Comparison of ENCODE assay signal across 21 cellular contexts in the genomic region with DNA sequence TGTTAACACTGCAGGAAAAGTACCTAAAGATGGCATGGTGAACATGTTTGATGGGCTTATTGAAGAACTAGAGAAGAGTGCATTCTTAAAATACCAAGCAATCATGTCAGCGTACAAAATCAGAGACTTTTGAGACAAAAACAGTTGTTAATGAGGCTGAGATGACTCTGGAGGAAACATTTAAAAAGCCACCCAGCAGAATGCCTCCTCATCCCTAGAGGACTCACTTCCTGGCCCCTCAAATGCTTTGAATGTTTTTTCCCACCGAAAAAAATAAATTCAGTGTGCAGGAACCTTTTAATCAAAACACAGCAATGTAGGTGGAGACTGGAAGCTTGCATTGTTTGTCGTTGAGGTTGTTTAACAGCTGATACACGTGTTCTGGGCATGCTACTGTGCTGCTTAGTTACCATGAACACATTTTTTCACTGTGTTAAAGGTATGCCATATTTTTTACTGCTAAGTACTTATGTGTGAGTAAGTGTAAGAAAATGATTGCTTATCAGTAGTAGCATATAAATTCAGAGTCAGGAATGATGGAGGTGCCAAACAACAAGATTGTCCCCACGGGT.
"Had no signal": no experiment of that assay in that cellular context is flagged by ENCODE, and none has a peak within 500 bp of the region (broad histone marks: within the 10 kb centered on the region; RNA-seq: fewer than 3 reads in every experiment).

No MANE protein-coding gene starts in this region.

- H3K4me3 Mint-ChIP-seq: endodermal cell; naive thymus-derived CD8-positive, alpha-beta T cell; stimulated activated memory B cell treated with anti-CD40 and anti-IgM and Interleukin-4, amounts not matched to agents 10 μg/mL and 1 μg/mL and 100 μg/mL, for 72 hours; stimulated activated naive CD8-positive, alpha-beta T cell treated with anti-CD3 and anti-CD28 coated beads, Interleukin-15, Interleukin-2, amounts not matched to agents 100 ng/mL and 50 ng/mL, for 24 hours had no signal

- H3K27me3 Mint-ChIP-seq: stimulated activated memory B cell treated with anti-CD40 and anti-IgM and Interleukin-4, amounts not matched to agents 10 μg/mL and 1 μg/mL and 100 μg/mL, for 72 hours; stimulated activated naive CD8-positive, alpha-beta T cell treated with anti-CD3 and anti-CD28 coated beads, Interleukin-15, Interleukin-2, amounts not matched to agents 100 ng/mL and 50 ng/mL, for 24 hours had no signal

- FAIRE-seq: endothelial cell of umbilical vein, islet of Langerhans had no signal

- H3K4me3 ChIP-seq: coronary artery, heart left ventricle, mucosa of descending colon, right atrium auricular region, tibial artery had no signal

- H3K27me3 ChIP-seq: heart left ventricle, neutrophil, right atrium auricular region, tibial artery had no signal

- H3K36me3 Mint-ChIP-seq: stimulated activated memory B cell treated with anti-CD40 and anti-IgM and Interleukin-4, amounts not matched to agents 10 μg/mL and 1 μg/mL and 100 μg/mL, for 72 hours had no signal

- H3K9me3 ChIP-seq: mucosa of descending colon, neutrophil, right atrium auricular region, tibial artery had no signal

- H3K36me3 ChIP-seq: heart left ventricle, neutrophil, right atrium auricular region, tibial artery had no signal

- DNase-seq: effector CD4-positive, alpha-beta T cell; endodermal cell; foreskin melanocyte; heart left ventricle; hippocampal formation; mammary epithelial cell; mucosa of descending colon; naive thymus-derived CD8-positive, alpha-beta T cell; posterior cingulate gyrus; stimulated activated CD4-positive, alpha-beta T cell treated with anti-CD3 and anti-CD28 coated beads, Interleukin-15, amount 100 ng/mL, for 24 hours; stimulated activated CD4-positive, alpha-beta T cell treated with anti-CD3 and anti-CD28 coated beads, Interleukin-1b, Interleukin-23, amount 100 ng/mL, for 48 hours; stimulated activated CD4-positive, alpha-beta T cell treated with anti-CD3 and anti-CD28 coated beads, Interleukin-4, amount 100 ng/mL, for 24 hours; tibial artery had no signal

- H3K27ac Mint-ChIP-seq: endodermal cell; naive thymus-derived CD8-positive, alpha-beta T cell; stimulated activated memory B cell treated with anti-CD40 and anti-IgM and Interleukin-4, amounts not matched to agents 10 μg/mL and 1 μg/mL and 100 μg/mL, for 72 hours; stimulated activated naive CD8-positive, alpha-beta T cell treated with anti-CD3 and anti-CD28 coated beads, Interleukin-15, Interleukin-2, amounts not matched to agents 100 ng/mL and 50 ng/mL, for 24 hours had no signal

- H3K4me1 Mint-ChIP-seq: naive thymus-derived CD8-positive, alpha-beta T cell; stimulated activated memory B cell treated with anti-CD40 and anti-IgM and Interleukin-4, amounts not matched to agents 10 μg/mL and 1 μg/mL and 100 μg/mL, for 72 hours had no signal

- ATAC-seq: heart left ventricle; left lobe of liver; mucosa of descending colon; naive thymus-derived CD8-positive, alpha-beta T cell; stimulated activated memory B cell treated with anti-CD40 and anti-IgM and Interleukin-4, amounts not matched to agents 10 μg/mL and 1 μg/mL and 100 μg/mL, for 72 hours had no signal

- H3K4me1 ChIP-seq: heart left ventricle, right atrium auricular region, tibial artery had no signal

- H3K27ac ChIP-seq: coronary artery, heart left ventricle, neutrophil, right atrium auricular region, tibial artery had no signal
